ENCODE assay signal across 8 cellular contexts in genomic region chr4:133148690-133149363, GRCh38. TPM values are rescaled to one million over a fixed set of nuclear protein-coding genes. Genes with fewer than 3 reads are reported as not detected.
DNase-seq lines count a peak whose midpoint lies in the region; ATAC-seq and TF ChIP-seq lines count a peak whose summit lies in the region.

PCDH10 (plus strand) TSS chr4:133149294; CDS start chr4:133150141, 847 bp downstream.

- WGBS in iPS DF 6.9 (ENCODE audit: insufficient coverage, insufficient read length): no CpG with 5 or more reads among the region's 38 CpGs

- H3K4me1 Mint-ChIP-seq in MCF 10A (ENCODE audit: insufficient read depth, unreplicated experiment) (peaks cover 10% of the 10 kb centered on the region), brain (peaks cover 31% of the 10 kb centered on the region)

- H3K9me3 Mint-ChIP-seq in MCF 10A (ENCODE audit: unreplicated experiment) (peaks cover 5% of the 10 kb centered on the region), brain (no peaks in the 10 kb centered on the region)

- H3K4me3 Mint-ChIP-seq in MCF 10A (ENCODE audit: unreplicated experiment) (no peak within 1 kb of the TSS), brain (peak within 1 kb of the TSS; percentile 89 to 94 (median 93))

- CTCF ChIA-PET in MCF 10A (lab: Yijun Ruan, JAX): interaction anchor here (0.6 to 1.2 kb wide), 2 partner anchors 10 to 1841 kb away, joined by 4 read pairs; no protein-coding TSS in a partner anchor

- H3K4me3 ChIP-seq in breast epithelium (peak within 1 kb of the TSS; percentile 29 to 63 (median 42)), iPS DF 6.9 (ENCODE audit: low read length) (peak within 1 kb of the TSS; percentile 46; the same call in 1 of the 2 replicates), rectal smooth muscle tissue (ENCODE audit: low read length) (peak within 1 kb of the TSS; percentile 70)

- H3K9me3 ChIP-seq in breast epithelium (no peaks in the 10 kb centered on the region), iPS DF 6.9 (ENCODE audit: control insufficient read depth, insufficient read depth, low read length) (no peaks in the 10 kb centered on the region)

- peak; percentile 63 for ATAC-seq in HG03280 (IDR thresholded peaks at IDR 0.05; ENCODE audit: unreplicated experiment)

- no peaks in the 10 kb centered on the region for H3K36me3 Mint-ChIP-seq in MCF 10A (ENCODE audit: insufficient read depth, unreplicated experiment)
- H3K36me3 Mint-ChIP-seq in brain: no peaks in the 10 kb centered on the region

- H3K27ac Mint-ChIP-seq in MCF 10A (ENCODE audit: low read depth, unreplicated experiment) (no peak within 1 kb of the TSS), brain (peak within 1 kb of the TSS; percentile 76 to 92 (median 86))

- intact Hi-C loops in breast epithelium (cut with DNase I; ENCODE audit: low total_unique reads) (no loop called here), MCF 10A (cut with micrococcal nuclease) (loop anchor here (5.0 kb wide), 1 partner anchor 1628 kb away; no protein-coding TSS in a partner anchor)

- peaks cover 3 to 98% of the 10 kb centered on the region in 2 donors for H3K27me3 ChIP-seq in breast epithelium
- peaks cover 52% of the 10 kb centered on the region for H3K27me3 ChIP-seq in iPS DF 6.9 (ENCODE audit: control insufficient read depth, insufficient read depth, low read length)
- H3K27me3 ChIP-seq in rectal smooth muscle tissue (ENCODE audit: control insufficient read depth, insufficient read depth, low read length): peaks cover 21% of the 10 kb centered on the region

- DNase-seq in breast epithelium (ENCODE audit: low spot score in 2 of 2): peak; percentile 83 to 87
- no peak for DNase-seq in MCF 10A (ENCODE audit: unreplicated experiment)
- DNase-seq in OCI-M2 (lab: John Stamatoyannopoulos, UW; ENCODE audit: unreplicated experiment): peak; percentile 46
- peak; percentile 86 for DNase-seq in iPS DF 6.9 (ENCODE audit: low read depth, low spot score)
- no peak for DNase-seq in NOMO-1 treated with dmso at 0.1 percent for 144 hours (lab: John Stamatoyannopoulos, UW; ENCODE audit: unreplicated experiment)

- TF ChIP-seq POLR2A in breast epithelium (IDR thresholded peaks at IDR 0.05): no peak

- H3K4me1 ChIP-seq in breast epithelium (peaks cover 6 to 32% of the 10 kb centered on the region in 2 donors), iPS DF 6.9 (ENCODE audit: control insufficient read depth, insufficient read depth, low read length) (0 out of 2 replicates have a peak, but pooled peaks cover 5% of the 10 kb centered on the region), rectal smooth muscle tissue (ENCODE audit: control insufficient read depth, insufficient read depth, low read length) (peaks cover 13% of the 10 kb centered on the region)

- H3K36me3 ChIP-seq in breast epithelium: no peaks in the 10 kb centered on the region
- no peaks in the 10 kb centered on the region for H3K36me3 ChIP-seq in iPS DF 6.9 (ENCODE audit: control insufficient read depth, insufficient read depth, low read length)
- H3K36me3 ChIP-seq in rectal smooth muscle tissue (ENCODE audit: control insufficient read depth, insufficient read depth, low read length): no peaks in the 10 kb centered on the region

- POLR2A ChIA-PET in MCF 10A (lab: Yijun Ruan, JAX): no interaction called here

- TF ChIP-seq CTCF in breast epithelium (IDR thresholded peaks at IDR 0.05): no peak
- TF ChIP-seq CTCF in MCF 10A (IDR thresholded peaks at IDR 0.05; ENCODE audit: unreplicated experiment): no peak
- TF ChIP-seq CTCF in brain (conservative IDR thresholded peaks at IDR 0.05): no peak

- H3K27ac ChIP-seq in breast epithelium (no peak within 1 kb of the TSS), iPS DF 6.9 (ENCODE audit: low read length) (no peak within 1 kb of the TSS), rectal smooth muscle tissue (ENCODE audit: low read depth, low read length) (no peak within 1 kb of the TSS)

- peaks cover 45% of the 10 kb centered on the region for H3K27me3 Mint-ChIP-seq in MCF 10A (ENCODE audit: insufficient read depth, unreplicated experiment)
- peaks cover 62% of the 10 kb centered on the region for H3K27me3 Mint-ChIP-seq in brain

- H3K9ac ChIP-seq in rectal smooth muscle tissue (ENCODE audit: low read length): no peak within 1 kb of the TSS

- BruUV-seq in MCF 10A (replicated peaks; lab: Mats Ljungman, UMichigan): no TSS peak

RNA-seq across cellular contexts. Expression of gene PCDH10, which starts in this region (rescaled TPM):
- total RNA-seq in breast epithelium (under 1 TPM in 2 of 3 donors, not detected in 1; 0.33 to 0.44 TPM), MCF 10A (2022) (not detected in 2 replicates)
- 9.5 TPM for polyA plus RNA-seq in brain (ENCODE audit: insufficient read depth, low read depth, low replicate concordance)

Comparison
In these comparisons a context has a peak if more than half of its experiments do, and no peak if none do; other contexts are left out.
1. Peak in DNase-seq and H3K4me3 ChIP-seq in breast epithelium; RNA of the gene not detected or under 1 TPM.
2. DNase-seq: peak in OCI-M2 (single experiment) and iPS DF 6.9 (single experiment); none in MCF 10A (single experiment) and NOMO-1 treated with dmso at 0.1 percent for 144 hours (single experiment).
3. Peak in every context shown above with its lines, with median percentiles within 50 percentile points of each other: H3K4me3 ChIP-seq.